23 cellular contexts compared by ENCODE assay signal in the genomic region with DNA sequence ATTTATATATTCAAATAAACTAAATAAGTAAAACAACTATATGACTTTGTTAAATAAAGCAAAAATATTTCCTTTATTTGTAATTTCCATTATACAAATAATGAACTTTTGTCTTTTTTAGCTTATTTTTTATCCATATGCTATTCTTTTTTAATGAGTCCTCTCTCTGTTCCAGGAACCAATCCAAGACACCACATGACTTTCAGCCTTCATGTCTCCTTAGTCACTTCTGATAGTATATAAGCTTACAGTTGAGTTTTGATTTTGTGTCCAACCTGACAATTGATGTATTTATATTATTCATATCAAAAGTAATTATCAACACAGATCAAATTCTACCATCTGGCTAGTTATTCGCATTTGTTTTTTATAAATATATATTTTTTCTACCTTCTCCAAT.
"Had no signal": no experiment of that assay in that cellular context is flagged by ENCODE, and none has a peak within 500 bp of the region (broad histone marks: within the 10 kb centered on the region; RNA-seq: fewer than 3 reads in every experiment).

No MANE protein-coding gene starts in this region.

- H3K4me3 Mint-ChIP-seq: naive thymus-derived CD4-positive, alpha-beta T cell; nephron progenitor cell; stimulated activated naive B cell treated with anti-CD40 and anti-IgM and Interleukin-4, amounts not matched to agents 10 μg/mL and 1 μg/mL and 100 μg/mL, for 72 hours; stimulated activated naive CD8-positive, alpha-beta T cell treated with anti-CD3 and anti-CD28 coated beads, Interleukin-15, amount 100 ng/mL, for 72 hours had no signal

- H3K27me3 Mint-ChIP-seq: stimulated activated naive B cell treated with anti-CD40 and anti-IgM and Interleukin-4, amounts not matched to agents 10 μg/mL and 1 μg/mL and 100 μg/mL, for 72 hours; stimulated activated naive CD8-positive, alpha-beta T cell treated with anti-CD3 and anti-CD28 coated beads, Interleukin-15, amount 100 ng/mL, for 72 hours had no signal

- H3K27ac ChIP-seq: dorsolateral prefrontal cortex, esophagus muscularis mucosa, parathyroid adenoma, prostate gland, right lobe of liver, testis, tibial nerve, upper lobe of right lung, vagina had no signal

- H3K9ac ChIP-seq: parathyroid adenoma had no signal

- H3K4me1 Mint-ChIP-seq: nephron progenitor cell had no signal

- FAIRE-seq: endometrium had no signal

- H3K27me3 ChIP-seq: dorsolateral prefrontal cortex, esophagus muscularis mucosa, gastrocnemius medialis, heart right ventricle, right lobe of liver, testis, tibial nerve, upper lobe of right lung, vagina had no signal

- H3K36me3 ChIP-seq: esophagus muscularis mucosa, gastrocnemius medialis, heart right ventricle, prostate gland, right lobe of liver, tibial nerve, upper lobe of right lung, vagina had no signal

- H3K4me3 ChIP-seq: dorsolateral prefrontal cortex, esophagus muscularis mucosa, gastrocnemius medialis, heart right ventricle, prostate gland, right lobe of liver, testis, tibial nerve, upper lobe of right lung, vagina had no signal

- H3K27ac Mint-ChIP-seq: naive thymus-derived CD4-positive, alpha-beta T cell; nephron progenitor cell; stimulated activated naive B cell treated with anti-CD40 and anti-IgM and Interleukin-4, amounts not matched to agents 10 μg/mL and 1 μg/mL and 100 μg/mL, for 72 hours; stimulated activated naive CD8-positive, alpha-beta T cell treated with anti-CD3 and anti-CD28 coated beads, Interleukin-15, amount 100 ng/mL, for 72 hours had no signal

- H2AFZ ChIP-seq: parathyroid adenoma had no signal

- ATAC-seq: gastrocnemius medialis; left colon; naive thymus-derived CD4-positive, alpha-beta T cell; right lobe of liver; stimulated activated naive B cell treated with anti-CD40 and anti-IgM and Interleukin-4, amounts not matched to agents 10 μg/mL and 1 μg/mL and 100 μg/mL, for 72 hours; stimulated activated naive CD8-positive, alpha-beta T cell treated with anti-CD3 and anti-CD28 coated beads, Interleukin-15, amount 100 ng/mL, for 72 hours; upper lobe of right lung had no signal

- H3K9me3 ChIP-seq: gastrocnemius medialis, prostate gland, testis, vagina had no signal

- H3K4me1 ChIP-seq: esophagus muscularis mucosa, gastrocnemius medialis, parathyroid adenoma, prostate gland, testis, tibial nerve, upper lobe of right lung, vagina had no signal

- DNase-seq: cerebellar nuclear complex; cortex of kidney; dorsolateral prefrontal cortex; effector CD8-positive, alpha-beta T cell; gastrocnemius medialis; heart right ventricle; hypothalamus; left colon; naive thymus-derived CD4-positive, alpha-beta T cell; nephron progenitor cell; right lobe of liver; stimulated activated CD4-positive, alpha-beta T cell treated with anti-CD3 and anti-CD28 coated beads, Interleukin-2, amount 100 ng/mL, for 24 hours; stimulated activated CD4-positive, alpha-beta T cell treated with anti-CD3 and anti-CD28 coated beads, Interleukin-4, amount 100 ng/mL, for 4 hours; stimulated activated naive B cell treated with anti-CD40 and anti-IgM and Interleukin-4, amounts not matched to agents 10 μg/mL and 1 μg/mL and 100 μg/mL, for 72 hours; stimulated activated naive CD8-positive, alpha-beta T cell treated with anti-CD3 and anti-CD28 coated beads, Interleukin-15, amount 100 ng/mL, for 72 hours; testis; upper lobe of right lung had no signal

- H3K79me2 ChIP-seq: parathyroid adenoma had no signal
